Comparison of ENCODE assay signal across 23 cellular contexts in the genomic region with DNA sequence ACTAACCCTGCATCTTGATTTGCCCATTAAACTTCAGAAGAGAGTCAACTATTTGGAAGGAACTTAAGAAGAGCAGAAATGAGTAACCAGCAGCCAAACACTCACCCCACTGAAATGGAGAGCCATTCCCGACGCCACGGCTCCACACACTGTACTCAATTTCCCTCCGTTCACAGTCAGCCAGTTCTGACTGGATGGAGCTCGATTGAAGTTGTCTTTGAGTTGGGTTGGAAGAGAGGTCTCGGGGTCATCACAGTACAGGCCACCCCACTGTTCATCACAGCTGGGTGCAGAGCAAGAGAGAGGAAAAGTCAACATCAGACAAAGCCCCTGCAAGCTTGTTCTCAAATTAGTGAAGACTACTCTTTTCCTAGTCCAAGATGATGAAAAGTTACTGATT.
DNase-seq lines count a peak whose midpoint lies in the region; FAIRE-seq and TF ChIP-seq lines count a peak whose summit lies in the region.
"Had no signal": no experiment of that assay in that cellular context is flagged by ENCODE, and none has a peak within 500 bp of the region (broad histone marks: within the 10 kb centered on the region; RNA-seq: fewer than 3 reads in every experiment).

No MANE protein-coding gene starts in this region.

- TF ChIP-seq CTCF in right atrium auricular region (IDR thresholded peaks at IDR 0.05): no peak
- no peak for TF ChIP-seq CTCF in hepatocyte (IDR thresholded peaks at IDR 0.05; ENCODE audit: poor library complexity)

- H3K4me3 ChIP-seq in neuron (ENCODE audit: low read length) (no peak overlapping the region), right atrium auricular region (no peak overlapping the region), hepatocyte (no peak overlapping the region)
- H3K4me3 ChIP-seq: BLaER1, SK-N-MC had no signal

- H3K27ac Mint-ChIP-seq in activated CD4-positive, alpha-beta T cell treated with anti-CD3 and anti-CD28 coated beads, Interleukin-2, amount 10 ng/mL, durations not matched to agents 24 days and 14 days: no peak overlapping the region
- H3K27ac Mint-ChIP-seq: CD4-positive, CD25-positive, alpha-beta regulatory T cell; IgD-negative memory B cell; T-helper 1 cell treated with Interleukin-12 subunit alpha and Interleukin-12 subunit beta and Interleukin-4 antibody, amounts not matched to agents 30 μg/mL and 1 μg/mL, for 36 hours had no signal

- no peaks in the 10 kb centered on the region for H3K4me1 Mint-ChIP-seq in activated CD4-positive, alpha-beta T cell treated with anti-CD3 and anti-CD28 coated beads, Interleukin-2, amount 10 ng/mL, durations not matched to agents 24 days and 14 days
- H3K4me1 Mint-ChIP-seq: CD4-positive, CD25-positive, alpha-beta regulatory T cell; IgD-negative memory B cell had no signal

- peak; percentile 37 for DNase-seq in activated CD4-positive, alpha-beta T cell treated with anti-CD3 and anti-CD28 coated beads, Interleukin-2, amount 10 ng/mL, durations not matched to agents 24 days and 14 days
- DNase-seq in activated CD4-positive, alpha-beta T cell treated with anti-CD3 and anti-CD28 coated beads, Interleukin-2, amount 50 U/mL, for 48 hours: no peak
- peak; percentile 52 for DNase-seq in NCI-H2227 (lab: John Stamatoyannopoulos, UW; ENCODE audit: unreplicated experiment)
- DNase-seq in ecto neural progenitor cell (ENCODE audit: low spot score): peak; percentile 49
- DNase-seq in right atrium auricular region (ENCODE audit: low spot score): no peak
- no peak for DNase-seq in urothelium cell line (ENCODE audit: low spot score)
- DNase-seq in hepatocyte (ENCODE audit: low spot score): no peak
- DNase-seq: CD4-positive, CD25-positive, alpha-beta regulatory T cell; MM.1S; NCI-H187 treated with DMSO at 0.1 percent for 48 hours; NCI-H226; NCI-H510A; NCI-H774; SIG-M5; SW 1271 had no signal

- no peaks in the 10 kb centered on the region for H3K9me2 ChIP-seq in hepatocyte (replicated peaks; ENCODE audit: insufficient read depth)

- peaks cover 8% of the 10 kb centered on the region for H3K27me3 Mint-ChIP-seq in activated CD4-positive, alpha-beta T cell treated with anti-CD3 and anti-CD28 coated beads, Interleukin-2, amount 10 ng/mL, durations not matched to agents 24 days and 14 days

- no peaks in the 10 kb centered on the region for H4K20me1 ChIP-seq in hepatocyte (ENCODE audit: insufficient read depth, poor library complexity, severe bottlenecking)
- H4K20me1 ChIP-seq: BLaER1 had no signal

- H3K4me2 ChIP-seq in hepatocyte: no peak overlapping the region
- H3K4me2 ChIP-seq: BLaER1, KMS-11 had no signal

- no peaks in the 10 kb centered on the region for H3K79me2 ChIP-seq in hepatocyte

- peaks cover 5% of the 10 kb centered on the region for H3K4me1 ChIP-seq in neuron (ENCODE audit: insufficient read depth, low read length)
- H3K4me1 ChIP-seq in right atrium auricular region: no peaks in the 10 kb centered on the region
- H3K4me1 ChIP-seq in hepatocyte (ENCODE audit: insufficient read depth): no peaks in the 10 kb centered on the region

- H3K36me3 ChIP-seq in neuron (ENCODE audit: insufficient read depth, low read length): no peaks in the 10 kb centered on the region
- no peaks in the 10 kb centered on the region for H3K36me3 ChIP-seq in right atrium auricular region
- no peaks in the 10 kb centered on the region for H3K36me3 ChIP-seq in hepatocyte (replicated peaks; ENCODE audit: insufficient read depth, low read depth)
- H3K36me3 ChIP-seq: BLaER1 had no signal

- intact Hi-C loops in activated CD4-positive, alpha-beta T cell treated with anti-CD3 and anti-CD28 coated beads, Interleukin-2, amount 10 ng/mL, durations not matched to agents 24 days and 14 days (cut with micrococcal nuclease): no loop called here

- no peaks in the 10 kb centered on the region for H3K36me3 Mint-ChIP-seq in activated CD4-positive, alpha-beta T cell treated with anti-CD3 and anti-CD28 coated beads, Interleukin-2, amount 10 ng/mL, durations not matched to agents 24 days and 14 days (ENCODE audit: low read depth)
- H3K36me3 Mint-ChIP-seq: CD4-positive, CD25-positive, alpha-beta regulatory T cell; IgD-negative memory B cell had no signal

- H2AFZ ChIP-seq in neuron (ENCODE audit: low read depth, low read length) (peak overlapping the region; percentile 54), hepatocyte (no peak overlapping the region)

- no peak overlapping the region for H3K4me3 Mint-ChIP-seq in activated CD4-positive, alpha-beta T cell treated with anti-CD3 and anti-CD28 coated beads, Interleukin-2, amount 10 ng/mL, durations not matched to agents 24 days and 14 days
- H3K4me3 Mint-ChIP-seq: CD4-positive, CD25-positive, alpha-beta regulatory T cell; IgD-negative memory B cell; T-helper 1 cell treated with Interleukin-12 subunit alpha and Interleukin-12 subunit beta and Interleukin-4 antibody, amounts not matched to agents 30 μg/mL and 1 μg/mL, for 36 hours had no signal

- WGBS in hepatocyte (ENCODE audit: low lambda C conversion rate, missing lambda C conversion rate): 74% methylated on average over 6 of the region's 6 CpGs

- FAIRE-seq in urothelium cell line (lab: Jason Lieb, UNC): no peak
- FAIRE-seq: H54, RCC 7860 had no signal

- H3K27me3 ChIP-seq in neuron (ENCODE audit: insufficient read depth, low read length) (no peaks in the 10 kb centered on the region), right atrium auricular region (no peaks in the 10 kb centered on the region), hepatocyte (no peaks in the 10 kb centered on the region)
- H3K27me3 ChIP-seq: BLaER1 had no signal

- H3K27ac ChIP-seq in right atrium auricular region (no peak overlapping the region), hepatocyte (no peak overlapping the region)
- H3K27ac ChIP-seq: BLaER1, KMS-11, SK-N-MC had no signal

- H3K9me3 Mint-ChIP-seq in activated CD4-positive, alpha-beta T cell treated with anti-CD3 and anti-CD28 coated beads, Interleukin-2, amount 10 ng/mL, durations not matched to agents 24 days and 14 days: no peaks in the 10 kb centered on the region
- H3K9me3 Mint-ChIP-seq: CD4-positive, CD25-positive, alpha-beta regulatory T cell; IgD-negative memory B cell; T-helper 1 cell treated with Interleukin-12 subunit alpha and Interleukin-12 subunit beta and Interleukin-4 antibody, amounts not matched to agents 30 μg/mL and 1 μg/mL, for 36 hours had no signal

- H3K9me3 ChIP-seq in neuron (ENCODE audit: low read length): no peaks in the 10 kb centered on the region
- H3K9me3 ChIP-seq in right atrium auricular region: no peaks in the 10 kb centered on the region
- H3K9me3 ChIP-seq in hepatocyte (ENCODE audit: low read depth): no peaks in the 10 kb centered on the region
- H3K9me3 ChIP-seq: BLaER1 had no signal

Comparison
In these comparisons a context has a peak if more than half of its experiments do, and no peak if none do; other contexts are left out.
1. DNase-seq: peak in activated CD4-positive, alpha-beta T cell treated with anti-CD3 and anti-CD28 coated beads, Interleukin-2, amount 10 ng/mL, durations not matched to agents 24 days and 14 days (single experiment), NCI-H2227 (single experiment) and ecto neural progenitor cell (single experiment); none in activated CD4-positive, alpha-beta T cell treated with anti-CD3 and anti-CD28 coated beads, Interleukin-2, amount 50 U/mL, for 48 hours (0 of 2), right atrium auricular region (single experiment), urothelium cell line (single experiment) and hepatocyte (single experiment).